Comparison of ENCODE assay signal across 12 cellular contexts in the genomic region with DNA sequence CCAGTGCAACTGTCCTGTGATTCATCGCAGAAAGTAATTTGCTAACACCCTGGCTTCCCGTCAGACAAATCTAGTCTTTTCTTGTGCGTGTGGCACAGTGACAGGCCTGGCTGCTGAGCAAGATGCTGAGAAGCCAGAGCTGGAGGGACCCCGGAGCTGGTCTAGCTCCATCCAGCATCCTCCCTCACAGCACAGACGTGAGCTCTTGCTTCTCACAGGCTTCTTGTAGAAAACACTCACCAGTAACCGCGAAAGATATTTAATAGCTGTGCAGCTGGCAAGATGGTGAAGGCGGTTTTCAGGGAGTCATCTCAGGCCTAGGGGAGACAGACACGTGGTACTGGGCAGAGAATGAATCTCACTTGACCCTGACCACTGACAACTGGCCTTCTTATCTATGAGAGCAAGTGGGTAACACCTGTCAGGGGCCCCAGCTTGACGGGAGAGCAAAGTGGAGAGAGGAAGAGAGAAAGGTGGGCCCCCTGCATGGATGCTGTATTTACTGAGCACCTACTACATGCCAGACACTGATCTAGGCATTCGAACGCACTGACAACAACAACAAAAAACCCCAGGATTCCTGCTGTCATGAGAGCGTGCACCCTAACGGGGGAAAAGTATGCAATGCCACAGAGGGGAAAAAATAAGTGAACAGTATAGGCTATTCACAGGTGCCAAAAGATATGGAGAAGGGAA.
DNase-seq lines count a peak whose midpoint lies in the region; ATAC-seq and TF ChIP-seq lines count a peak whose summit lies in the region.
"Had no signal": no experiment of that assay in that cellular context is flagged by ENCODE, and none has a peak within 500 bp of the region (broad histone marks: within the 10 kb centered on the region; RNA-seq: fewer than 3 reads in every experiment).

No MANE protein-coding gene starts in this region.

- H3K27ac ChIP-seq in mammary epithelial cell (ENCODE audit: insufficient read depth, low read depth, low read length) = no peak overlapping the region
- H3K27ac ChIP-seq: C4-2B had no signal

- H3K79me2 ChIP-seq in mammary epithelial cell (ENCODE audit: insufficient read depth, low read length) = no peaks in the 10 kb centered on the region

- no peaks in the 10 kb centered on the region for H4K20me1 ChIP-seq in mammary epithelial cell (ENCODE audit: insufficient read depth, low read length)

- H3K9me3 ChIP-seq in mammary epithelial cell (replicated peaks; ENCODE audit: insufficient read depth, low read length) = no peaks in the 10 kb centered on the region
- H3K9me3 ChIP-seq: mucosa of descending colon, stomach had no signal

- DNase-seq in mammary epithelial cell (peak; percentile 14), MCF 10A (ENCODE audit: unreplicated experiment) (no peak), T-cell (no peak), fibroblast of pulmonary artery (ENCODE audit: low read depth) (peak; percentile 34), type B pancreatic cell (ENCODE audit: extremely low spot score, unreplicated experiment) (no peak), NCI-H526 (lab: John Stamatoyannopoulos, UW) (no peak), COLO829 (ENCODE audit: low spot score) (no peak), LoVo (ENCODE audit: low spot score) (no peak)
- DNase-seq: hippocampal formation, stomach had no signal

- ATAC-seq in T-cell (replicated peaks in 1 of 4) = no peak

- H3K9ac ChIP-seq in mammary epithelial cell (ENCODE audit: insufficient read depth, low read length) = no peak overlapping the region

- POLR2A ChIA-PET in MCF 10A (lab: Yijun Ruan, JAX) = interaction anchor here (0.8 to 1.6 kb wide), 2 partner anchors 13 to 18 kb away, joined by 3 read pairs; no protein-coding TSS in a partner anchor
- POLR2A ChIA-PET in T-cell (lab: Charles Lee) = no interaction called here

- BruUV-seq in mammary epithelial cell (replicated peaks; lab: Mats Ljungman, UMichigan) (no TSS peak), MCF 10A (replicated peaks; lab: Mats Ljungman, UMichigan) (no TSS peak)

- in situ Hi-C loops in mammary epithelial cell (cut with MboI; ENCODE audit: low sequenced_read_pairs in 2 of 2) = no loop called here

- no peaks in the 10 kb centered on the region for H3K4me1 ChIP-seq in mammary epithelial cell (ENCODE audit: insufficient read depth, low read length)

- no peak overlapping the region for H3K4me3 ChIP-seq in mammary epithelial cell (replicated peaks in 1 of 3; ENCODE audit: insufficient read depth in 1 of 3, low read depth in 2 of 3, low read length in 3 of 3)
- H3K4me3 ChIP-seq in fibroblast of pulmonary artery (replicated peaks; ENCODE audit: low read depth, low read length) = no peak overlapping the region
- H3K4me3 ChIP-seq: mucosa of descending colon, stomach had no signal

- no peaks in the 10 kb centered on the region for H3K36me3 ChIP-seq in mammary epithelial cell (ENCODE audit: insufficient read depth, low read length)

- H3K4me2 ChIP-seq in mammary epithelial cell (ENCODE audit: insufficient read depth, low read depth, low read length) = no peak overlapping the region

- intact Hi-C loops in mammary epithelial cell (cut with micrococcal nuclease) = no loop called here
- intact Hi-C loops in MCF 10A (cut with micrococcal nuclease) = no loop called here

- H3K4me1 Mint-ChIP-seq in MCF 10A (ENCODE audit: insufficient read depth, unreplicated experiment) (peaks cover 13% of the 10 kb centered on the region), T-cell (peaks cover 94 to 97% (median 95%) of the 10 kb centered on the region in 3 donors), type B pancreatic cell (ENCODE audit: unreplicated experiment) (peaks cover 53% of the 10 kb centered on the region)

- H3K27ac Mint-ChIP-seq in MCF 10A (ENCODE audit: low read depth, unreplicated experiment) (no peak overlapping the region), T-cell (peak overlapping the region; percentile 96 to 98), type B pancreatic cell (peak overlapping the region; percentile 3)

- dilution Hi-C loops in mammary epithelial cell (cut with HindIII; ENCODE audit: low sequenced_read_pairs) = no loop called here

- no peaks in the 10 kb centered on the region for H3K9me3 Mint-ChIP-seq in MCF 10A (ENCODE audit: unreplicated experiment)
- H3K9me3 Mint-ChIP-seq in T-cell = no peaks in the 10 kb centered on the region
- H3K9me3 Mint-ChIP-seq in type B pancreatic cell = no peaks in the 10 kb centered on the region

- H3K27me3 ChIP-seq in mammary epithelial cell (ENCODE audit: insufficient read depth, low read length) = no peaks in the 10 kb centered on the region
- H3K27me3 ChIP-seq: stomach had no signal

- WGBS in mammary epithelial cell (ENCODE audit: low coverage, missing lambda C conversion rate) = 83% methylated on average over 11 of the region's 14 CpGs

- CTCF ChIA-PET in mammary epithelial cell (lab: Charles Lee; ENCODE audit: low non-redundant PET) = no interaction called here
- CTCF ChIA-PET in MCF 10A (lab: Yijun Ruan, JAX) = interaction anchor here (0.6 to 1.3 kb wide), 6 partner anchors 14 to 61 kb away, joined by 3 to 4 read pairs (median 3); no protein-coding TSS in a partner anchor
- CTCF ChIA-PET in T-cell (lab: Charles Lee) = interaction anchor here (0.6 to 2.7 kb wide), 6 partner anchors 16 to 626 kb away, joined by 3 to 15 read pairs (median 4); partner anchors contain the start of gene CCDC88C (in 1 of the 2)

- H3K36me3 Mint-ChIP-seq in MCF 10A (ENCODE audit: insufficient read depth, unreplicated experiment) (peaks cover 12% of the 10 kb centered on the region), T-cell (peaks cover 24% of the 10 kb centered on the region), type B pancreatic cell (peaks cover 3% of the 10 kb centered on the region)

- TF ChIP-seq CTCF in mammary epithelial cell (conservative IDR thresholded peaks at IDR 0.05 in 1 of 2, IDR thresholded peaks at IDR 0.05 in 1 of 2; ENCODE audit: extremely low read depth in 1 of 2, insufficient read depth in 1 of 2, low read depth in 1 of 2, low read length in 2 of 2) (no peak), MCF 10A (IDR thresholded peaks at IDR 0.05; ENCODE audit: unreplicated experiment) (no peak), fibroblast of pulmonary artery (IDR thresholded peaks at IDR 0.05; ENCODE audit: low read length, missing control alignments) (no peak), type B pancreatic cell (conservative IDR thresholded peaks at IDR 0.05) (no peak)

- H3K27me3 Mint-ChIP-seq in MCF 10A (ENCODE audit: insufficient read depth, unreplicated experiment) (no peaks in the 10 kb centered on the region), T-cell (no peaks in the 10 kb centered on the region), type B pancreatic cell (no peaks in the 10 kb centered on the region)

- H3K4me3 Mint-ChIP-seq in MCF 10A (ENCODE audit: unreplicated experiment) = no peak overlapping the region
- peak overlapping the region; percentile 10 to 87 (median 61) for H3K4me3 Mint-ChIP-seq in T-cell
- H3K4me3 Mint-ChIP-seq in type B pancreatic cell = no peak overlapping the region

- H2AFZ ChIP-seq in mammary epithelial cell (ENCODE audit: low read depth, low read length) = no peak overlapping the region

Comparison
In these comparisons a context has a peak if more than half of its experiments do, and no peak if none do; other contexts are left out.
1. DNase-seq: peak in mammary epithelial cell (single experiment) and fibroblast of pulmonary artery (single experiment); none in MCF 10A (single experiment), T-cell (0 of 34), type B pancreatic cell (single experiment), NCI-H526 (0 of 2), COLO829 (single experiment) and LoVo (single experiment).
2. H3K4me3 Mint-ChIP-seq: peak in T-cell (3 of 3); none in MCF 10A (single experiment) and type B pancreatic cell (single experiment).